Comparison of ENCODE assay signal across 7 cellular contexts in the genomic region with DNA sequence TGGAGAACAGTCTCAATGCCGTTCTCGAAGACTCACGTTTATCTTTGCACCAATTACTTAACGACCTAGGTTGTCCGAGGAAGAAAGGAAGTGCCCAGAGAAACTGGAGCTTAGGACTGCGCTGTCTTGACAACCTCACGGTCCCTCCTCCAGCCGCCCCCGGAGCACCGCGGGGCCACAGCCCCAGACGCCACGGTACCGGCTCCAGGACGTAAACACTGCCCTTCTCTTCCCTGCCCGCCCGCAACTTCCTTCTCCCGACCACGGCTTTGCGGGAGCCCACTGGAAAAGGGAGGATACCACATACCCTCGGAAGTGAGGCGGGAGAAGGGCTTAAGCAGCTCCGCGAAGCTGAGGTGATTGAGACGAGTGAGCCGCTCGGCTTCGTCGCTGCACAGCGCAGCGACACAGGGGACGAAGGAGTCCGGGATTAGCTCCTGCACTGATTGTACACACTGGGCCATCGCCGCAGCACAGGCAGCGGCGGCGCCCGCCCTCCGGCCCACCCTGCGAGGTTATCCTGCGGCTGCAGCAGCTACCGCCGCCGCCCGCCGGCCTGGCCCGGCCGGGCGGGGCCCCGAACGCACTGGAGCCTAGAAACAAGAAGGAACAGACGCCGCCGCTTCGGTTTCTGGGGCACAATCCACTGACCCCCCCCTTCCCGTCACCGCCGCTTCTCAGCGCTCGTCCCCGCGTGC. TPM values are rescaled to one million over a fixed set of nuclear protein-coding genes. Genes with fewer than 3 reads are reported as not detected.
DNase-seq lines count a peak whose midpoint lies in the region; ATAC-seq, FAIRE-seq and TF ChIP-seq lines count a peak whose summit lies in the region.

No MANE protein-coding gene starts in this region.

- no peak for TF ChIP-seq POLR2A in GM12891 (IDR thresholded peaks at IDR 0.05; ENCODE audit: low read depth, low read length)

- H3K4me1 ChIP-seq in subcutaneous abdominal adipose tissue (ENCODE audit: control insufficient read depth in 5 of 5, insufficient read depth in 5 of 5, low read length in 5 of 5), result peaks cover 4 to 31% (median 26%) of the 10 kb centered on the region in 5 donors

- H3K9ac ChIP-seq in subcutaneous abdominal adipose tissue (ENCODE audit: low read length in 5 of 5), result peak overlapping the region; percentile 86 to 97 (median 94)

- H3K4me3 ChIP-seq in H7 (ENCODE audit: insufficient read depth, low read depth, low read length) (peak overlapping the region; percentile 93), subcutaneous abdominal adipose tissue (ENCODE audit: low read depth in 1 of 5, low read length in 5 of 5) (peak overlapping the region; percentile 67 to 99 (median 95))

- no peaks in the 10 kb centered on the region for H3K27me3 ChIP-seq in H7 (ENCODE audit: control insufficient read depth, insufficient read depth, low read length)
- H3K27me3 ChIP-seq in subcutaneous abdominal adipose tissue (ENCODE audit: control insufficient read depth in 5 of 5, insufficient read depth in 4 of 5, low read length in 5 of 5), result no peaks in the 10 kb centered on the region

- DNase-seq in GM12891 (ENCODE audit: insufficient read length, low spot score) (peak; percentile 52), H7 (peak; percentile 69), Kasumi-1 (lab: John Stamatoyannopoulos, UW) (peak; percentile 56 to 71), myocyte (ENCODE audit: low read depth) (peak; percentile 44)
- DNase-seq in activated CD4-positive, alpha-beta T cell treated with anti-CD3 and anti-CD28 coated beads for 48 hours, result peak; percentile 47

- H3K9me3 ChIP-seq in subcutaneous abdominal adipose tissue (ENCODE audit: control insufficient read depth in 5 of 5, low read length in 5 of 5), result no peaks in the 10 kb centered on the region

- peak overlapping the region; percentile 97 for H3K27ac ChIP-seq in subcutaneous abdominal adipose tissue (ENCODE audit: low read depth, low read length)

- no peaks in the 10 kb centered on the region; the same call in 1 of the 2 replicates for H3K36me3 ChIP-seq in H7 (replicated peaks; ENCODE audit: control insufficient read depth, insufficient read depth, low read length)
- H3K36me3 ChIP-seq in subcutaneous abdominal adipose tissue (ENCODE audit: control insufficient read depth in 5 of 5, insufficient read depth in 5 of 5, low read length in 5 of 5), result no peaks in the 10 kb centered on the region

- peak; percentile 72 for FAIRE-seq in GM12891 (lab: Jason Lieb, UNC)

- peak; percentile 67 for ATAC-seq in esophagus mucosa

TF ChIP-seq in GM12891, 5 proteins besides CTCF, POLR2A, EP300 and RAD21:
- TF ChIP-seq POU2F2 (IDR thresholded peaks at IDR 0.05; ENCODE audit: low read depth, low read length) (no peak), TAF1 (IDR thresholded peaks at IDR 0.05; ENCODE audit: low read depth, low read length) (0 out of 2 replicates have a peak, but pooled peaks have one; percentile 17), SPI1 (IDR thresholded peaks at IDR 0.05; ENCODE audit: low read depth, low read length) (peak; percentile 73), PAX5 (IDR thresholded peaks at IDR 0.05; ENCODE audit: insufficient read depth, low read length, severe bottlenecking) (no peak), POLR2AphosphoS5 (IDR thresholded peaks at IDR 0.05; ENCODE audit: low read depth, low read length) (peak; percentile 52; the same call in 1 of the 2 replicates)

RNA-seq across cellular contexts. Expression of gene TRAPPC8, which starts 0.5 kb away (rescaled TPM):
- polyA plus RNA-seq in GM12891 (2012; ENCODE audit: low read depth, missing spikeins), result 11.5 TPM
- total RNA-seq in H7 (2014; rRNA removed; shearing (Covaris generic)), result 54.6 and 60.0 TPM in 2 replicates
- 30.5 TPM for total RNA-seq in esophagus mucosa
- total RNA-seq in myocyte, result 37.3 and 39.9 TPM in 2 replicates
- polyA plus RNA-seq in myocyte (2012), result 7.5 TPM

Comparison
In these comparisons a context has a peak if more than half of its experiments do, and no peak if none do; other contexts are left out.
1. Peak in every context shown above with its lines: DNase-seq, ATAC-seq, H3K4me3 ChIP-seq and H3K27ac ChIP-seq.